8 cellular contexts compared by ENCODE assay signal in the genomic region with DNA sequence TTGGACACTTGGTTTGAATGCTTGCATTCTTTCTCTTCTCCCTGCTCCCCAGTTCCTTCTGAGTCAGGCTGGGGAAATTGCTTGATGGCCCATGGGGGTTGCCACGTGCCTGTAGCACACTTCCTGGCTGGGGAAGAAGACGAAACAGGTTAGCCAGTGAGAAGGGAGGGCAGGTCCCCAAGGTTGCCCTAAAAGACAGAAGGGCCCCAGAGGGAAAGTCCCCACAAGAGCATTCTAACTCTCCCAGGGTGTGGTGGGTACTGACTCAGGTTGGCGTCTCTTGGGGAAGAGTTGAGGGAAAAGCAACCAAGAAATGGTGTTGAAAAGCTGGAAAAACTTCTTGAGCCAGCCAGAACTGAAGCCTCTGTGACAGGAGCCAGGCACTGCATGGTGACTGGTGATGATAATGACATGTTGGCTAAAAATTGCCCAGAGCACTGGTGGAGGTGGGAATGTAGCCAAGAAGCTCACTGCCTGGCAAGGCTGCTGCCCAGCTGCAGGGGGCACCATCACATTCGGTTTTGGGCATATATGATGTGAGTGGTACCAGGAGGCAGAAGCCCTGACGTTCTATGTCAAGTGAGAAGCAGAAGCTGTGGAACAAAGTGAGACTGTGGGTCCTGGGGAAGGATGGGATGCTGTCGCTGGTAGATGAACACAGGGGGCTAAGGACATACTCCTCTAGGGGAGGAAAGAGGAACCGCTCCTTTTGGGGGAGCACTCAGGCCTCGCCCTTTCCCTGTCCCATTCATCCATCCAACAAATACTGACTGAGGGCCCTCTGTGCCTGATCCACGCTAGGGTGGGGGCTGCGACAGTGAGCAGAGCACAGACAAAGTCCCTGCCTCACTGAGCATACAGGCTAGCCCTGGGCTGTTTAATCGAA. TPM values are rescaled to one million over a fixed set of nuclear protein-coding genes. Genes with fewer than 3 reads are reported as not detected.
DNase-seq lines count a peak whose midpoint lies in the region; ATAC-seq and TF ChIP-seq lines count a peak whose summit lies in the region.

No MANE protein-coding gene starts in this region.

- no peaks in the 10 kb centered on the region for H3K27me3 ChIP-seq in esophagus muscularis mucosa

- H3K4me1 Mint-ChIP-seq in activated CD8-positive, alpha-beta memory T cell treated with anti-CD3 and anti-CD28 coated beads, Interleukin-2, amount 10 ng/mL, durations not matched to agents 7 days and 5 days: peaks cover 25% of the 10 kb centered on the region
- peaks cover 52% of the 10 kb centered on the region for H3K4me1 Mint-ChIP-seq in stimulated activated naive CD8-positive, alpha-beta T cell treated with anti-CD3 and anti-CD28 coated beads, Interleukin-15, Interleukin-2, amounts not matched to agents 100 ng/mL and 50 ng/mL, for 24 hours (ENCODE audit: low read depth)

- no peak overlapping the region for H3K27ac Mint-ChIP-seq in activated CD8-positive, alpha-beta memory T cell treated with anti-CD3 and anti-CD28 coated beads, Interleukin-2, amount 10 ng/mL, durations not matched to agents 7 days and 5 days
- peak overlapping the region; percentile 71 for H3K27ac Mint-ChIP-seq in stimulated activated naive CD8-positive, alpha-beta T cell treated with anti-CD3 and anti-CD28 coated beads, Interleukin-15, Interleukin-2, amounts not matched to agents 100 ng/mL and 50 ng/mL, for 24 hours

- WGBS in esophagus muscularis mucosa: 63% methylated on average over 11 of the region's 11 CpGs

- no peak for TF ChIP-seq CTCF in esophagus muscularis mucosa (IDR thresholded peaks at IDR 0.05)

- peaks cover 0 to 12% (median 0%) of the 10 kb centered on the region in 4 donors for H3K4me1 ChIP-seq in esophagus muscularis mucosa

- H3K4me3 ChIP-seq in esophagus muscularis mucosa: no peak overlapping the region

- no peak for TF ChIP-seq EP300 in esophagus muscularis mucosa (IDR thresholded peaks at IDR 0.05)

- ATAC-seq in GM19035 (IDR thresholded peaks at IDR 0.05; ENCODE audit: unreplicated experiment) (peak; percentile 48), left ventricle myocardium superior (peak; percentile 88)
- peak; percentile 67 for ATAC-seq in activated CD8-positive, alpha-beta memory T cell treated with anti-CD3 and anti-CD28 coated beads, Interleukin-2, amount 10 ng/mL, durations not matched to agents 7 days and 5 days

- intact Hi-C loops in left ventricle myocardium superior (cut with micrococcal nuclease): no loop called here
- intact Hi-C loops in esophagus muscularis mucosa (cut with DNase I): no loop called here

- H3K9me3 Mint-ChIP-seq in activated CD8-positive, alpha-beta memory T cell treated with anti-CD3 and anti-CD28 coated beads, Interleukin-2, amount 10 ng/mL, durations not matched to agents 7 days and 5 days (ENCODE audit: low read depth): no peaks in the 10 kb centered on the region
- H3K9me3 Mint-ChIP-seq in stimulated activated naive CD8-positive, alpha-beta T cell treated with anti-CD3 and anti-CD28 coated beads, Interleukin-15, Interleukin-2, amounts not matched to agents 100 ng/mL and 50 ng/mL, for 24 hours: peaks cover 5% of the 10 kb centered on the region

- no peaks in the 10 kb centered on the region for H3K9me3 ChIP-seq in esophagus muscularis mucosa

- peak; percentile 75 for DNase-seq in Ammon's horn (ENCODE audit: low spot score)
- DNase-seq in LHCN-M2 (ENCODE audit: low read depth): peak; percentile 23
- peak; percentile 53 for DNase-seq in activated CD8-positive, alpha-beta memory T cell treated with anti-CD3 and anti-CD28 coated beads, Interleukin-2, amount 10 ng/mL, durations not matched to agents 7 days and 5 days
- DNase-seq in left ventricle myocardium superior: peak; percentile 73
- DNase-seq in hepatic stellate cell (ENCODE audit: low spot score): no peak
- no peak for DNase-seq in esophagus muscularis mucosa (ENCODE audit: extremely low spot score)

- TF ChIP-seq POLR2A in esophagus muscularis mucosa (IDR thresholded peaks at IDR 0.05; ENCODE audit: low read depth): no peak

- no peak overlapping the region for H3K27ac ChIP-seq in esophagus muscularis mucosa (replicated peaks in 1 of 4)

- no peak overlapping the region for H3K4me3 Mint-ChIP-seq in activated CD8-positive, alpha-beta memory T cell treated with anti-CD3 and anti-CD28 coated beads, Interleukin-2, amount 10 ng/mL, durations not matched to agents 7 days and 5 days
- peak overlapping the region; percentile 47 for H3K4me3 Mint-ChIP-seq in stimulated activated naive CD8-positive, alpha-beta T cell treated with anti-CD3 and anti-CD28 coated beads, Interleukin-15, Interleukin-2, amounts not matched to agents 100 ng/mL and 50 ng/mL, for 24 hours

- CTCF ChIA-PET in activated CD8-positive, alpha-beta memory T cell treated with anti-CD3 and anti-CD28 coated beads, Interleukin-2, amount 10 ng/mL, durations not matched to agents 7 days and 5 days (lab: Charles Lee): interaction anchor here (0.9 to 16.6 kb wide), 12 partner anchors 8 to 157 kb away, joined by 3 to 275 read pairs (median 4); a partner anchor contains a TSS

- H3K36me3 ChIP-seq in esophagus muscularis mucosa: no peaks in the 10 kb centered on the region

- H3K36me3 Mint-ChIP-seq in activated CD8-positive, alpha-beta memory T cell treated with anti-CD3 and anti-CD28 coated beads, Interleukin-2, amount 10 ng/mL, durations not matched to agents 7 days and 5 days: no peaks in the 10 kb centered on the region
- H3K36me3 Mint-ChIP-seq in stimulated activated naive CD8-positive, alpha-beta T cell treated with anti-CD3 and anti-CD28 coated beads, Interleukin-15, Interleukin-2, amounts not matched to agents 100 ng/mL and 50 ng/mL, for 24 hours (ENCODE audit: low read depth): no peaks in the 10 kb centered on the region

- no peaks in the 10 kb centered on the region for H3K27me3 Mint-ChIP-seq in activated CD8-positive, alpha-beta memory T cell treated with anti-CD3 and anti-CD28 coated beads, Interleukin-2, amount 10 ng/mL, durations not matched to agents 7 days and 5 days
- H3K27me3 Mint-ChIP-seq in stimulated activated naive CD8-positive, alpha-beta T cell treated with anti-CD3 and anti-CD28 coated beads, Interleukin-15, Interleukin-2, amounts not matched to agents 100 ng/mL and 50 ng/mL, for 24 hours: no peaks in the 10 kb centered on the region

RNA-seq across cellular contexts. Expression of a gene that starts 8.1 kb away (rescaled TPM):
- total RNA-seq in LHCN-M2 (2014; rRNA removed): 29.0 and 29.4 TPM in 2 replicates
- polyA plus RNA-seq in LHCN-M2 (2012): 24.0 TPM
- 10 to 100 TPM; 34.3 to 44.6 TPM for total RNA-seq in activated CD8-positive, alpha-beta memory T cell treated with anti-CD3 and anti-CD28 coated beads, Interleukin-2, amount 10 ng/mL, durations not matched to agents 7 days and 5 days
- total RNA-seq in left ventricle myocardium superior: 19.4 TPM
- total RNA-seq in esophagus muscularis mucosa: 10 to 100 TPM; 14.6 to 27.8 (median 20.3) TPM

RNA-seq across cellular contexts. Expression of a gene that starts 16.6 kb away (rescaled TPM):
- 0.38 and 2.5 TPM in 2 replicates for total RNA-seq in LHCN-M2 (2014; rRNA removed)
- 5.3 TPM for polyA plus RNA-seq in LHCN-M2 (2012)
- total RNA-seq in activated CD8-positive, alpha-beta memory T cell treated with anti-CD3 and anti-CD28 coated beads, Interleukin-2, amount 10 ng/mL, durations not matched to agents 7 days and 5 days: 1 to 10 TPM; 3.0 to 5.1 TPM
- 2.7 TPM for total RNA-seq in left ventricle myocardium superior
- total RNA-seq in esophagus muscularis mucosa: 1 to 10 TPM in 2 of 4 donors, under 1 TPM in 2; 0.52 to 3.3 (median 1.6) TPM

RNA-seq across cellular contexts. Expression of a gene that starts 20.0 kb away (rescaled TPM):
- total RNA-seq in LHCN-M2 (2014; rRNA removed): 14.4 and 16.1 TPM in 2 replicates
- polyA plus RNA-seq in LHCN-M2 (2012): 44.0 TPM
- total RNA-seq in activated CD8-positive, alpha-beta memory T cell treated with anti-CD3 and anti-CD28 coated beads, Interleukin-2, amount 10 ng/mL, durations not matched to agents 7 days and 5 days: 10 to 100 TPM; 14.2 to 26.5 TPM
- 5.9 TPM for total RNA-seq in left ventricle myocardium superior
- total RNA-seq in esophagus muscularis mucosa: 10 to 100 TPM; 13.9 to 22.4 (median 19.2) TPM

RNA-seq across cellular contexts. Expression of a gene that starts 20.1 kb away (rescaled TPM):
- total RNA-seq in LHCN-M2 (2014; rRNA removed) (23.0 and 23.7 TPM in 2 replicates), left ventricle myocardium superior (25.5 TPM), esophagus muscularis mucosa (10 to 100 TPM; 16.6 to 29.2 (median 21.6) TPM)
- 17.7 TPM for polyA plus RNA-seq in LHCN-M2 (2012)
- total RNA-seq in activated CD8-positive, alpha-beta memory T cell treated with anti-CD3 and anti-CD28 coated beads, Interleukin-2, amount 10 ng/mL, durations not matched to agents 7 days and 5 days: 10 to 100 TPM; 34.2 to 38.3 TPM

RNA-seq across cellular contexts. Expression of a gene that starts 28.2 kb away (rescaled TPM):
- total RNA-seq in LHCN-M2 (2014; rRNA removed): 0.34 TPM in 1 of 2 replicates, not detected in the other
- polyA plus RNA-seq in LHCN-M2 (2012): 0.13 TPM
- 10 to 100 TPM; 24.5 to 44.2 TPM for total RNA-seq in activated CD8-positive, alpha-beta memory T cell treated with anti-CD3 and anti-CD28 coated beads, Interleukin-2, amount 10 ng/mL, durations not matched to agents 7 days and 5 days
- total RNA-seq in left ventricle myocardium superior: 3.9 TPM
- 10 to 100 TPM in 1 of 4 donors, 1 to 10 TPM in 3; 6.6 to 12.5 (median 8.1) TPM for total RNA-seq in esophagus muscularis mucosa

Comparison
In these comparisons a context has a peak if more than half of its experiments do, and no peak if none do; other contexts are left out.
1. DNase-seq: peak in Ammon's horn (single experiment), LHCN-M2 (single experiment), activated CD8-positive, alpha-beta memory T cell treated with anti-CD3 and anti-CD28 coated beads, Interleukin-2, amount 10 ng/mL, durations not matched to agents 7 days and 5 days (single experiment) and left ventricle myocardium superior (single experiment); none in hepatic stellate cell (single experiment) and esophagus muscularis mucosa (single experiment).
2. Peak in every context shown above with its lines, with median percentiles within 50 percentile points of each other: ATAC-seq.